11 cellular contexts compared by ENCODE assay signal in genomic region chr10:12594448-12594944, GRCh38.
DNase-seq lines count a peak whose midpoint lies in the region; ATAC-seq and TF ChIP-seq lines count a peak whose summit lies in the region.
"Had no signal": no experiment of that assay in that cellular context is flagged by ENCODE, and none has a peak within 500 bp of the region (broad histone marks: within the 10 kb centered on the region; RNA-seq: fewer than 3 reads in every experiment).

No MANE protein-coding gene starts in this region.

- H3K4me3 ChIP-seq in CD8-positive, alpha-beta memory T cell (ENCODE audit: low read length), result no peak overlapping the region
- H3K4me3 ChIP-seq: ascending aorta, PC-9 had no signal

- H3K36me3 Mint-ChIP-seq in CD8-positive, alpha-beta memory T cell, result peaks cover 0 to 11% (median 0%) of the 10 kb centered on the region in 3 donors
- H3K36me3 Mint-ChIP-seq in activated naive CD8-positive, alpha-beta T cell treated with anti-CD3 and anti-CD28 coated beads, Interleukin-2, amount 50 U/mL, for 24 hours (ENCODE audit: low read depth), result peaks cover 12% of the 10 kb centered on the region
- H3K36me3 Mint-ChIP-seq in nephron (ENCODE audit: low read depth), result peaks cover 6% of the 10 kb centered on the region

- peaks cover 40% of the 10 kb centered on the region for H3K4me1 ChIP-seq in CD8-positive, alpha-beta memory T cell (ENCODE audit: insufficient read depth, low read length)
- H3K4me1 ChIP-seq: ascending aorta had no signal

- H3K4me1 Mint-ChIP-seq in CD8-positive, alpha-beta memory T cell, result peaks cover 40 to 69% (median 49%) of the 10 kb centered on the region in 3 donors
- H3K4me1 Mint-ChIP-seq in activated naive CD8-positive, alpha-beta T cell treated with anti-CD3 and anti-CD28 coated beads, Interleukin-2, amount 50 U/mL, for 24 hours, result peaks cover 63% of the 10 kb centered on the region
- peaks cover 23% of the 10 kb centered on the region for H3K4me1 Mint-ChIP-seq in nephron

- peaks cover 0 to 4% (median 2%) of the 10 kb centered on the region in 5 donors for H3K9me3 Mint-ChIP-seq in CD8-positive, alpha-beta memory T cell
- H3K9me3 Mint-ChIP-seq in activated naive CD8-positive, alpha-beta T cell treated with anti-CD3 and anti-CD28 coated beads, Interleukin-2, amount 50 U/mL, for 24 hours, result peaks cover 3% of the 10 kb centered on the region
- peaks cover 22% of the 10 kb centered on the region for H3K9me3 Mint-ChIP-seq in nephron

- H3K36me3 ChIP-seq in CD8-positive, alpha-beta memory T cell (ENCODE audit: insufficient read depth, low read length), result no peaks in the 10 kb centered on the region
- H3K36me3 ChIP-seq: ascending aorta had no signal

- peak overlapping the region; percentile 88 to 98 (median 94) for H3K27ac Mint-ChIP-seq in CD8-positive, alpha-beta memory T cell
- peak overlapping the region; percentile 86 for H3K27ac Mint-ChIP-seq in activated naive CD8-positive, alpha-beta T cell treated with anti-CD3 and anti-CD28 coated beads, Interleukin-2, amount 50 U/mL, for 24 hours
- peak overlapping the region in 2 of 3 experiments; percentile 53 to 82 for H3K27ac Mint-ChIP-seq in nephron

- peak; percentile 52 for ATAC-seq in activated naive CD8-positive, alpha-beta T cell treated with anti-CD3 and anti-CD28 coated beads, Interleukin-2, amount 50 U/mL, for 24 hours
- ATAC-seq in GM18520 (IDR thresholded peaks at IDR 0.05; ENCODE audit: unreplicated experiment) (no peak), HG03280 (IDR thresholded peaks at IDR 0.05; ENCODE audit: unreplicated experiment) (no peak), HG03045 (IDR thresholded peaks at IDR 0.05; ENCODE audit: unreplicated experiment) (no peak)

- POLR2A ChIA-PET in CD8-positive, alpha-beta memory T cell (lab: Charles Lee), result no interaction called here

- no peaks in the 10 kb centered on the region for H3K27me3 ChIP-seq in CD8-positive, alpha-beta memory T cell (ENCODE audit: insufficient read depth, low read length, poor library complexity, severe bottlenecking)
- H3K27me3 ChIP-seq: ascending aorta had no signal

- H3K27ac ChIP-seq in CD8-positive, alpha-beta memory T cell (ENCODE audit: low read depth, low read length), result peak overlapping the region; percentile 26
- H3K27ac ChIP-seq: ascending aorta, PC-9 had no signal

- peak overlapping the region in 6 of 7 donors; percentile 38 to 83 (median 69) for H3K4me3 Mint-ChIP-seq in CD8-positive, alpha-beta memory T cell
- H3K4me3 Mint-ChIP-seq in activated naive CD8-positive, alpha-beta T cell treated with anti-CD3 and anti-CD28 coated beads, Interleukin-2, amount 50 U/mL, for 24 hours, result peak overlapping the region; percentile 36
- H3K4me3 Mint-ChIP-seq in nephron, result no peak overlapping the region

- no peak for TF ChIP-seq CTCF in nephron (IDR thresholded peaks at IDR 0.05; ENCODE audit: unreplicated experiment in 3 of 3)

- CTCF ChIA-PET in CD8-positive, alpha-beta memory T cell (lab: Charles Lee), result interaction anchor here (1.3 kb wide), 1 partner anchor 62 kb away, joined by 3 read pairs; no protein-coding TSS in a partner anchor

- no peaks in the 10 kb centered on the region for H3K9me3 ChIP-seq in CD8-positive, alpha-beta memory T cell (ENCODE audit: low read length)
- H3K9me3 ChIP-seq: ascending aorta had no signal

- peak in 3 of 5 donors; percentile 14 to 54 (median 45) for DNase-seq in CD8-positive, alpha-beta memory T cell
- DNase-seq in T-helper 1 cell (peak in 3 of 5 donors; percentile 6 to 86 (median 17)), DMS79 (lab: John Stamatoyannopoulos, UW) (no peak)
- DNase-seq in activated naive CD8-positive, alpha-beta T cell treated with anti-CD3 and anti-CD28 coated beads, Interleukin-2, amount 50 U/mL, for 24 hours, result peak; percentile 18
- DNase-seq: NCI-H2171, PC-9 had no signal

- H3K27me3 Mint-ChIP-seq in CD8-positive, alpha-beta memory T cell, result no peaks in the 10 kb centered on the region
- H3K27me3 Mint-ChIP-seq in activated naive CD8-positive, alpha-beta T cell treated with anti-CD3 and anti-CD28 coated beads, Interleukin-2, amount 50 U/mL, for 24 hours, result no peaks in the 10 kb centered on the region
- peaks cover 13% of the 10 kb centered on the region for H3K27me3 Mint-ChIP-seq in nephron (ENCODE audit: low read depth)

Comparison
In these comparisons a context has a peak if more than half of its experiments do, and no peak if none do; other contexts are left out.
1. H3K4me3 Mint-ChIP-seq: peak in CD8-positive, alpha-beta memory T cell (6 of 7) and activated naive CD8-positive, alpha-beta T cell treated with anti-CD3 and anti-CD28 coated beads, Interleukin-2, amount 50 U/mL, for 24 hours (single experiment); none in nephron (0 of 3).
2. Peak in every context shown above with its lines, with median percentiles within 50 percentile points of each other: H3K27ac Mint-ChIP-seq.